ENCODE assay signal across 19 cellular contexts in the genomic region with DNA sequence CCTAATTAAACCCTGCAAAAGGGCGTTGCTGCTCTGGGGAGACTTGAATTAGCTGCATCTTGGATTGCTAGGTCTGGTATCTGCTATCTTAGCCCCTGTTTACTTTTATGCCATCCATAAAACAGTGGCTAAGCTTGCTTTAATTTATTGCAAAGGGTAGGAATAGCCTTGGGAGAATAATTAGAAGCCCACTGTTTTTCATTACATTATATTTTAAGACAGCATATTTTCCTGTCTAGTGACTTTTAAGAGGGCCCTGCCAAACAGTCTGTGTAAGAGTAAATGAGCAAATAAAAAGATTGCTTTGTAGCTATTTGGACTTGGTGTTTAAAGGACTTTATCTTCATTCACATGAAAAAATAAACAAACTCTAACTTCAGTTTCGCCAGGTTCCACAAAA. TPM values are rescaled to one million over a fixed set of nuclear protein-coding genes. Genes with fewer than 3 reads are reported as not detected.
DNase-seq lines count a peak whose midpoint lies in the region; ATAC-seq and TF ChIP-seq lines count a peak whose summit lies in the region.
"Had no signal": no experiment of that assay in that cellular context is flagged by ENCODE, and none has a peak within 500 bp of the region (broad histone marks: within the 10 kb centered on the region; RNA-seq: fewer than 3 reads in every experiment).

No MANE protein-coding gene starts in this region.

- H2BK15ac ChIP-seq in mesendoderm (replicated peaks; ENCODE audit: low read depth), result no peak overlapping the region

- H3K4me2 ChIP-seq in smooth muscle cell, result peak overlapping the region; percentile 1
- H3K4me2 ChIP-seq in mesendoderm (ENCODE audit: low read length), result no peak overlapping the region
- H3K4me2 ChIP-seq: A549, KMS-11 had no signal

- H3K56ac ChIP-seq in mesendoderm (ENCODE audit: low read length), result no peak overlapping the region

- H3F3A ChIP-seq in smooth muscle cell (ENCODE audit: low read depth), result no peaks in the 10 kb centered on the region

- H2BK120ac ChIP-seq in mesendoderm (ENCODE audit: low read depth, low read length), result no peak overlapping the region

- H4K5ac ChIP-seq in mesendoderm (ENCODE audit: low read length), result no peak overlapping the region

- H3K4ac ChIP-seq in mesendoderm (ENCODE audit: low read depth, low read length), result no peak overlapping the region

- peak; percentile 41 for DNase-seq in DMS79 (lab: John Stamatoyannopoulos, UW)
- peak; percentile 7 for DNase-seq in adipocyte (ENCODE audit: low read depth)
- DNase-seq in smooth muscle cell (lab: John Stamatoyannopoulos, UW; ENCODE audit: unreplicated experiment), result no peak
- DNase-seq in aorta, result no peak
- no peak for DNase-seq in mesendoderm
- DNase-seq: AML-193; CD4-positive, alpha-beta memory T cell; DMS153; DND-41; GM23248; H7 had no signal

- H3K4me1 ChIP-seq in HEK293 (ENCODE audit: control insufficient read depth, insufficient read depth, low read length) (0 out of 2 replicates have a peak, but pooled peaks cover 5% of the 10 kb centered on the region), adipocyte (ENCODE audit: control insufficient read depth, insufficient read depth, low read length) (no peaks in the 10 kb centered on the region), smooth muscle cell (ENCODE audit: low read depth) (no peaks in the 10 kb centered on the region), aorta (ENCODE audit: control insufficient read depth in 1 of 2, insufficient read depth in 2 of 2, low read length in 2 of 2) (no peaks in the 10 kb centered on the region), mesendoderm (ENCODE audit: control insufficient read depth, low read depth, low read length) (no peaks in the 10 kb centered on the region)

- H3K9ac ChIP-seq in adipocyte (ENCODE audit: low read length), result no peak overlapping the region
- no peak overlapping the region for H3K9ac ChIP-seq in smooth muscle cell (ENCODE audit: low read depth)
- no peak overlapping the region for H3K9ac ChIP-seq in mesendoderm (ENCODE audit: low read length)
- H3K9ac ChIP-seq: GM23248, KMS-11 had no signal

- no peaks in the 10 kb centered on the region for H4K20me1 ChIP-seq in smooth muscle cell (ENCODE audit: low read depth)

- WGBS in smooth muscle cell (ENCODE audit: low lambda C conversion rate), result 45% methylated on average over 2 of the region's 2 CpGs
- WGBS in aorta, 2 donors, result 81 to 85% methylated on average over 2 of the region's 2 CpGs
- no CpG with 5 or more reads among the region's 2 CpGs for WGBS in mesendoderm (ENCODE audit: extremely low coverage, insufficient coverage, low lambda C conversion rate)

- H3K36me3 ChIP-seq in HEK293 (ENCODE audit: control insufficient read depth in 2 of 2, insufficient read depth in 1 of 2, low read length in 2 of 2) (no peaks in the 10 kb centered on the region), adipocyte (ENCODE audit: control insufficient read depth, insufficient read depth, low read length, severe bottlenecking) (no peaks in the 10 kb centered on the region), smooth muscle cell (ENCODE audit: low read depth) (no peaks in the 10 kb centered on the region), aorta (ENCODE audit: control insufficient read depth in 1 of 2, insufficient read depth in 2 of 2, low read length in 1 of 2) (no peaks in the 10 kb centered on the region), mesendoderm (ENCODE audit: control insufficient read depth, insufficient read depth, low read length) (no peaks in the 10 kb centered on the region)

- H3K27ac ChIP-seq in HEK293 (ENCODE audit: extremely low read depth, low read depth, low read length) (peak overlapping the region; percentile 43; the same call in 1 of the 2 replicates), smooth muscle cell (ENCODE audit: low read depth) (no peak overlapping the region), aorta (ENCODE audit: low read depth in 1 of 2, low read length in 2 of 2) (no peak overlapping the region), mesendoderm (ENCODE audit: low read depth, low read length) (no peak overlapping the region)
- H3K27ac ChIP-seq: 22Rv1, A549, C4-2B, GM23248, KMS-11 had no signal

- no peak overlapping the region for H2AK5ac ChIP-seq in mesendoderm (ENCODE audit: low read length)

- no peaks in the 10 kb centered on the region for H3K79me2 ChIP-seq in smooth muscle cell (ENCODE audit: low read depth)
- no peaks in the 10 kb centered on the region for H3K79me2 ChIP-seq in mesendoderm (ENCODE audit: control insufficient read depth, insufficient read depth, low read length)

- no peak overlapping the region for H3K23ac ChIP-seq in mesendoderm (ENCODE audit: low read length)

- H3K18ac ChIP-seq in mesendoderm (ENCODE audit: low read length), result no peak overlapping the region

- no peak for ATAC-seq in aorta (ENCODE audit: low FRiP score)
- no peak for ATAC-seq in GM19035 (IDR thresholded peaks at IDR 0.05; ENCODE audit: unreplicated experiment)
- ATAC-seq: A549, HCT116 had no signal

- H3K9me3 ChIP-seq in HEK293 (ENCODE audit: control insufficient read depth, insufficient read depth, low read depth, low read length) (no peaks in the 10 kb centered on the region), adipocyte (ENCODE audit: control insufficient read depth, low read length) (peaks cover 6% of the 10 kb centered on the region), smooth muscle cell (replicated peaks; ENCODE audit: low read depth) (no peaks in the 10 kb centered on the region), aorta (ENCODE audit: control insufficient read depth, low read length) (no peaks in the 10 kb centered on the region)

- CTCF ChIA-PET in HEK293 (lab: Yijun Ruan, JAX), result interaction anchor here (0.7 kb wide), 1 partner anchor 317 kb away, joined by 6 read pairs; no protein-coding TSS in a partner anchor

- TF ChIP-seq CTCF in HEK293 (tag by site-specific recombination; IDR thresholded peaks at IDR 0.05) (no peak), smooth muscle cell (IDR thresholded peaks at IDR 0.05; ENCODE audit: borderline replicate concordance, insufficient read depth, poor library complexity, severe bottlenecking) (no peak)

- H3K27me3 ChIP-seq in adipocyte (replicated peaks; ENCODE audit: control insufficient read depth, insufficient read depth, low read length) (peaks cover 19% of the 10 kb centered on the region), smooth muscle cell (ENCODE audit: low read depth) (peaks cover 2% of the 10 kb centered on the region), aorta (ENCODE audit: control insufficient read depth in 1 of 2, insufficient read depth in 2 of 2, low read length in 1 of 2) (no peaks in the 10 kb centered on the region), mesendoderm (ENCODE audit: insufficient read depth, low read length, poor library complexity) (no peaks in the 10 kb centered on the region)

- H3K79me1 ChIP-seq in mesendoderm (ENCODE audit: low read length), result no peaks in the 10 kb centered on the region

- POLR2A ChIA-PET in HEK293 (lab: Yijun Ruan, JAX), result no interaction called here

- no peak overlapping the region for H3K4me3 ChIP-seq in HEK293 (ENCODE audit: low read depth, low read length)
- no peak overlapping the region for H3K4me3 ChIP-seq in adipocyte (ENCODE audit: low read length)
- H3K4me3 ChIP-seq in smooth muscle cell, result no peak overlapping the region
- no peak overlapping the region for H3K4me3 ChIP-seq in aorta (ENCODE audit: low read length in 2 of 2)
- no peak overlapping the region for H3K4me3 ChIP-seq in mesendoderm (ENCODE audit: low read length)
- H3K4me3 ChIP-seq: A549, GM23248 had no signal

- H4K8ac ChIP-seq in mesendoderm (ENCODE audit: low read depth, low read length), result no peak overlapping the region

- intact Hi-C loops in aorta (cut with DNase I), result no loop called here

- no peak overlapping the region for H2AFZ ChIP-seq in smooth muscle cell (ENCODE audit: low read depth)
- H2AFZ ChIP-seq: GM23248 had no signal

- H2BK5ac ChIP-seq in mesendoderm (ENCODE audit: low read length), result no peak overlapping the region

TF ChIP-seq in HEK293, 187 proteins besides CTCF, POLR2A, EP300 and RAD21 (continues in another document):
- TF ChIP-seq BCL11B (tag by site-specific recombination; IDR thresholded peaks at IDR 0.05; ENCODE audit: low read depth) (no peak), ZNF423 (tag by site-specific recombination; IDR thresholded peaks at IDR 0.05) (0 out of 2 replicates have a peak, but pooled peaks have one; percentile 28), KLF9 (tag by site-specific recombination; IDR thresholded peaks at IDR 0.05; ENCODE audit: low read depth) (no peak), FEZF1 (tag by site-specific recombination; IDR thresholded peaks at IDR 0.05) (peak; percentile 80), ZNF138 (tag by site-specific recombination; IDR thresholded peaks at IDR 0.05; ENCODE audit: borderline replicate concordance) (no peak), SCRT1 (tag by site-specific recombination; IDR thresholded peaks at IDR 0.05; ENCODE audit: borderline replicate concordance) (0 out of 2 replicates have a peak, but pooled peaks have one; percentile 24), ZSCAN16 (tag by site-specific recombination; IDR thresholded peaks at IDR 0.05) (no peak), ZNF529 (tag by site-specific recombination; IDR thresholded peaks at IDR 0.05; ENCODE audit: insufficient replicate concordance) (no peak)
- TF ChIP-seq, protein P1, sequence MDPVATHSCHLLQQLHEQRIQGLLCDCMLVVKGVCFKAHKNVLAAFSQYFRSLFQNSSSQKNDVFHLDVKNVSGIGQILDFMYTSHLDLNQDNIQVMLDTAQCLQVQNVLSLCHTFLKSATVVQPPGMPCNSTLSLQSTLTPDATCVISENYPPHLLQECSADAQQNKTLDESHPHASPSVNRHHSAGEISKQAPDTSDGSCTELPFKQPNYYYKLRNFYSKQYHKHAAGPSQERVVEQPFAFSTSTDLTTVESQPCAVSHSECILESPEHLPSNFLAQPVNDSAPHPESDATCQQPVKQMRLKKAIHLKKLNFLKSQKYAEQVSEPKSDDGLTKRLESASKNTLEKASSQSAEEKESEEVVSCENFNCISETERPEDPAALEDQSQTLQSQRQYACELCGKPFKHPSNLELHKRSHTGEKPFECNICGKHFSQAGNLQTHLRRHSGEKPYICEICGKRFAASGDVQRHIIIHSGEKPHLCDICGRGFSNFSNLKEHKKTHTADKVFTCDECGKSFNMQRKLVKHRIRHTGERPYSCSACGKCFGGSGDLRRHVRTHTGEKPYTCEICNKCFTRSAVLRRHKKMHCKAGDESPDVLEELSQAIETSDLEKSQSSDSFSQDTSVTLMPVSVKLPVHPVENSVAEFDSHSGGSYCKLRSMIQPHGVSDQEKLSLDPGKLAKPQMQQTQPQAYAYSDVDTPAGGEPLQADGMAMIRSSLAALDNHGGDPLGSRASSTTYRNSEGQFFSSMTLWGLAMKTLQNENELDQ (tag by site-specific recombination; IDR thresholded peaks at IDR 0.05; ENCODE audit: low read depth), result no peak

RNA-seq across cellular contexts. Expression of a gene that starts 17.4 kb away (rescaled TPM):
- 1.1 and 1.6 TPM in 2 replicates for total RNA-seq in smooth muscle cell
- 1.4 and 1.7 TPM in 2 replicates for polyA plus RNA-seq in smooth muscle cell
- total RNA-seq in aorta, result 100 to 1,000 TPM; 132 to 230 TPM
- 100 to 1,000 TPM in 1 of 2 donors, 10 to 100 TPM in 1; 46.3 to 148 TPM for polyA plus RNA-seq in aorta
- polyA plus RNA-seq in mesendoderm (2013, experiment 1 of 2), result 3.1 TPM
- polyA plus RNA-seq in mesendoderm (2013, experiment 2 of 2), result 3.6 TPM
- total RNA-seq: CD4-positive, alpha-beta memory T cell had no signal

RNA-seq across cellular contexts. Expression of a gene that starts 41.2 kb away (rescaled TPM):
- total RNA-seq in smooth muscle cell (10.7 and 13.6 TPM in 2 replicates), aorta (10 to 100 TPM; 21.9 to 23.8 TPM)
- polyA plus RNA-seq in smooth muscle cell (8.9 and 11.3 TPM in 2 replicates), aorta (1 to 10 TPM; 8.0 to 9.6 TPM)
- 0.66 TPM for polyA plus RNA-seq in mesendoderm (2013, experiment 1 of 2)
- 1.1 TPM for polyA plus RNA-seq in mesendoderm (2013, experiment 2 of 2)
- total RNA-seq: CD4-positive, alpha-beta memory T cell; HT-29 had no signal

Comparison
In these comparisons a context has a peak if more than half of its experiments do, and no peak if none do; other contexts are left out.
1. DNase-seq: peak in DMS79 (single experiment) and adipocyte (single experiment); none in smooth muscle cell (single experiment), aorta (0 of 2) and mesendoderm (single experiment).
2. RNA of a gene that starts 17.4 kb away (total RNA-seq): 132 to 230 TPM in aorta; 1.1 to 1.6 TPM in smooth muscle cell; every median in the first group is over 10 times any median in the second.